Comparison of ENCODE assay signal across 19 cellular contexts in the genomic region with DNA sequence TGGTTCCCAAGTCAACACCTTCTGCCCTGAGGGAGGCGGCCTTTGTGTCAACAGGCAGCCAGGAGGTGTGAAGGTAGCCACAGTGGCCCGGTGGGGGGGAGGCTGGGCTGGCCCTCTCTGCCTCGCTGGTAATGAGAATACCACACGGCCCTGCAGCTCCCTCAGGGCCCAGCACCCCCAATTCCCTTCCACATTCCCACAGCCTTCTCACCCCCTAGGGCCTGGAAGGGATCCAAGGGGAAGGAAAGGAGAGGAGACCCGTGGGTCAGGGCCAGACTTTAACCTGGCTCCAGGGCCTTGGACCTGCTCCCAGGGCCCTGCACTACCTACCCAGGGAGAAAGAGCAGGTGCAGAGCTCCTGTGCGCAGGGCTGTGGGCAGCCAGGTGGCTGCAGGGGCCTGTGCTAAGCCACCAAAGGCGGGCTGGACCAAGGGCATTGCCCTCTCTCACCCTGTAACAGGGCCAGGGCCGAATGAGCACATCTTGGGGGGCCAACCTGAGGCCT. TPM values are rescaled to one million over a fixed set of nuclear protein-coding genes. Genes with fewer than 3 reads are reported as not detected.
DNase-seq lines count a peak whose midpoint lies in the region; ATAC-seq and TF ChIP-seq lines count a peak whose summit lies in the region.
"Had no signal": no experiment of that assay in that cellular context is flagged by ENCODE, and none has a peak within 500 bp of the region (broad histone marks: within the 10 kb centered on the region; RNA-seq: fewer than 3 reads in every experiment).

No MANE protein-coding gene starts in this region.

- no peaks in the 10 kb centered on the region for H3K9me3 Mint-ChIP-seq in H9
- no peaks in the 10 kb centered on the region for H3K9me3 Mint-ChIP-seq in stimulated activated naive B cell treated with anti-CD40 and anti-IgM and Interleukin-4, amounts not matched to agents 10 μg/mL and 1 μg/mL and 100 μg/mL, for 72 hours
- H3K9me3 Mint-ChIP-seq: activated CD4-positive, alpha-beta memory T cell treated with anti-CD3 and anti-CD28 coated beads for 36 hours; activated naive CD4-positive, alpha-beta T cell treated with anti-CD3 and anti-CD28 coated beads for 36 hours; effector memory CD8-positive, alpha-beta T cell; naive thymus-derived CD4-positive, alpha-beta T cell had no signal

- H3K56ac ChIP-seq in H9 (ENCODE audit: insufficient read length, low read depth, low read length): no peak overlapping the region

- no peaks in the 10 kb centered on the region for H3K9me3 ChIP-seq in H9 (ENCODE audit: control insufficient read depth, low read depth, low read length)
- no peaks in the 10 kb centered on the region for H3K9me3 ChIP-seq in OCI-LY3 (ENCODE audit: insufficient read depth, low read length)
- H3K9me3 ChIP-seq in psoas muscle: no peaks in the 10 kb centered on the region
- H3K9me3 ChIP-seq: SJCRH30 had no signal

- H3K23ac ChIP-seq in H9 (ENCODE audit: insufficient read length, low read depth, low read length): no peak overlapping the region

- peak in 3 of 4 donors; percentile 9 to 24 (median 15) for ATAC-seq in psoas muscle
- ATAC-seq in stimulated activated naive B cell treated with anti-CD40 and anti-IgM and Interleukin-4, amounts not matched to agents 10 μg/mL and 1 μg/mL and 100 μg/mL, for 72 hours (replicated peaks): no peak
- ATAC-seq in foreskin keratinocyte: no peak
- no peak for ATAC-seq in GM19397 (IDR thresholded peaks at IDR 0.05; ENCODE audit: unreplicated experiment)
- ATAC-seq: effector memory CD8-positive, alpha-beta T cell; T-helper 17 cell had no signal

- no peak overlapping the region for H4K8ac ChIP-seq in H9 (replicated peaks; ENCODE audit: insufficient read length, low read depth, low read length)

- no peak overlapping the region for H2AK5ac ChIP-seq in H9 (ENCODE audit: insufficient read length, low read length)

- no peaks in the 10 kb centered on the region for H3K23me2 ChIP-seq in H9 (ENCODE audit: insufficient read length, low read depth, low read length, poor library complexity, severe bottlenecking)

- no peaks in the 10 kb centered on the region for H3K27me3 ChIP-seq in H9 (ENCODE audit: insufficient read depth, low read length)
- H3K27me3 ChIP-seq in OCI-LY3 (ENCODE audit: low read depth, low read length): no peaks in the 10 kb centered on the region
- no peaks in the 10 kb centered on the region for H3K27me3 ChIP-seq in psoas muscle (ENCODE audit: insufficient read depth in 3 of 3, low read length in 2 of 3)
- no peaks in the 10 kb centered on the region for H3K27me3 ChIP-seq in foreskin keratinocyte
- H3K27me3 ChIP-seq: SJCRH30 had no signal

- no peaks in the 10 kb centered on the region for H3K4me1 Mint-ChIP-seq in H9
- H3K4me1 Mint-ChIP-seq in stimulated activated naive B cell treated with anti-CD40 and anti-IgM and Interleukin-4, amounts not matched to agents 10 μg/mL and 1 μg/mL and 100 μg/mL, for 72 hours: no peaks in the 10 kb centered on the region
- H3K4me1 Mint-ChIP-seq: naive thymus-derived CD4-positive, alpha-beta T cell had no signal

- H3K27ac ChIP-seq in H9 (ENCODE audit: insufficient read length, low read depth, low read length) (no peak overlapping the region), OCI-LY3 (ENCODE audit: low read length) (no peak overlapping the region), psoas muscle (no peak overlapping the region), foreskin keratinocyte (no peak overlapping the region)
- H3K27ac ChIP-seq: GM23248, SJCRH30 had no signal

- no peaks in the 10 kb centered on the region for H3K36me3 ChIP-seq in OCI-LY3 (replicated peaks; ENCODE audit: low read depth, low read length)
- no peaks in the 10 kb centered on the region for H3K36me3 ChIP-seq in psoas muscle (ENCODE audit: insufficient read depth in 1 of 2, low read depth in 1 of 2)
- H3K36me3 ChIP-seq: SJCRH30 had no signal

- H2BK120ac ChIP-seq in H9 (ENCODE audit: low read depth, low read length, poor library complexity, severe bottlenecking): no peak overlapping the region

- H3K14ac ChIP-seq in H9 (ENCODE audit: insufficient read depth, low read length): no peak overlapping the region; the same call in 1 of the 2 replicates

- H3K4me3 Mint-ChIP-seq in H9: no peak overlapping the region
- H3K4me3 Mint-ChIP-seq in stimulated activated naive B cell treated with anti-CD40 and anti-IgM and Interleukin-4, amounts not matched to agents 10 μg/mL and 1 μg/mL and 100 μg/mL, for 72 hours: no peak overlapping the region
- H3K4me3 Mint-ChIP-seq: activated CD4-positive, alpha-beta memory T cell treated with anti-CD3 and anti-CD28 coated beads for 36 hours; activated naive CD4-positive, alpha-beta T cell treated with anti-CD3 and anti-CD28 coated beads for 36 hours; effector memory CD8-positive, alpha-beta T cell; naive thymus-derived CD4-positive, alpha-beta T cell; T-helper 17 cell had no signal

- H3K4me3 ChIP-seq in OCI-LY3 (ENCODE audit: low read length) (no peak overlapping the region), psoas muscle (no peak overlapping the region)
- H3K4me3 ChIP-seq: GM23248, SJCRH30 had no signal

- no peak for TF ChIP-seq CTCF in H9 (conservative IDR thresholded peaks at IDR 0.05)
- no peak for TF ChIP-seq CTCF in OCI-LY3 (IDR thresholded peaks at IDR 0.05; ENCODE audit: low read depth, low read length)
- TF ChIP-seq CTCF in psoas muscle (IDR thresholded peaks at IDR 0.05): no peak
- TF ChIP-seq CTCF in foreskin keratinocyte (conservative IDR thresholded peaks at IDR 0.05): no peak

- no peak overlapping the region for H4K5ac ChIP-seq in H9 (ENCODE audit: insufficient read length, low read depth, low read length)

- H2BK20ac ChIP-seq in H9 (ENCODE audit: low read depth, low read length, poor library complexity, severe bottlenecking): no peak overlapping the region

- H3K9ac ChIP-seq in H9 (ENCODE audit: extremely low read depth, insufficient read length, low read length) (no peak overlapping the region), OCI-LY3 (ENCODE audit: low read length) (no peak overlapping the region; the same call in 1 of the 2 replicates)
- H3K9ac ChIP-seq: GM23248 had no signal

- peak overlapping the region; percentile 2 for H3K18ac ChIP-seq in H9 (ENCODE audit: insufficient read length, low read depth, low read length)

- H4K20me1 ChIP-seq in H9 (ENCODE audit: control insufficient read depth, insufficient read depth, insufficient read length) (no peaks in the 10 kb centered on the region), OCI-LY3 (ENCODE audit: insufficient read depth, low read length) (no peaks in the 10 kb centered on the region)

- H2AFZ ChIP-seq in H9 (ENCODE audit: low read length) (no peak overlapping the region), OCI-LY3 (ENCODE audit: low read depth, low read length) (peak overlapping the region; percentile 32; the same call in 1 of the 2 replicates)
- H2AFZ ChIP-seq: GM23248 had no signal

- no peak overlapping the region for H3K27ac Mint-ChIP-seq in H9
- H3K27ac Mint-ChIP-seq in stimulated activated naive B cell treated with anti-CD40 and anti-IgM and Interleukin-4, amounts not matched to agents 10 μg/mL and 1 μg/mL and 100 μg/mL, for 72 hours: no peak overlapping the region
- H3K27ac Mint-ChIP-seq: activated CD4-positive, alpha-beta memory T cell treated with anti-CD3 and anti-CD28 coated beads for 36 hours; activated naive CD4-positive, alpha-beta T cell treated with anti-CD3 and anti-CD28 coated beads for 36 hours; naive thymus-derived CD4-positive, alpha-beta T cell had no signal

- H2BK5ac ChIP-seq in H9 (ENCODE audit: insufficient read length, low read length): no peak overlapping the region

- DNase-seq in H9 (no peak), kidney tubule cell (ENCODE audit: low spot score) (peak; percentile 41), psoas muscle (no peak), foreskin keratinocyte (no peak)
- no peak for DNase-seq in stimulated activated naive B cell treated with anti-CD40 and anti-IgM and Interleukin-4, amounts not matched to agents 10 μg/mL and 1 μg/mL and 100 μg/mL, for 72 hours
- DNase-seq: activated CD4-positive, alpha-beta memory T cell treated with anti-CD3 and anti-CD28 coated beads for 36 hours; activated naive CD4-positive, alpha-beta T cell treated with anti-CD3 and anti-CD28 coated beads for 36 hours; effector memory CD8-positive, alpha-beta T cell; glutamatergic neuron; Karpas-422; naive thymus-derived CD4-positive, alpha-beta T cell; NCI-H1092 treated with DMSO at 0.1 percent for 48 hours; NCI-H524; SJCRH30; T-helper 17 cell had no signal

- no peak overlapping the region for H4K91ac ChIP-seq in H9 (ENCODE audit: insufficient read length, low read depth, low read length)

- H3K27me3 Mint-ChIP-seq in H9 (ENCODE audit: low read depth): peaks cover 4% of the 10 kb centered on the region; the same call in 1 of the 2 replicates
- H3K27me3 Mint-ChIP-seq in stimulated activated naive B cell treated with anti-CD40 and anti-IgM and Interleukin-4, amounts not matched to agents 10 μg/mL and 1 μg/mL and 100 μg/mL, for 72 hours: peaks cover 0 to 12% of the 10 kb centered on the region in 2 donors
- H3K27me3 Mint-ChIP-seq: activated CD4-positive, alpha-beta memory T cell treated with anti-CD3 and anti-CD28 coated beads for 36 hours; effector memory CD8-positive, alpha-beta T cell; naive thymus-derived CD4-positive, alpha-beta T cell; T-helper 17 cell had no signal

- H3K4me2 ChIP-seq in H9 (ENCODE audit: insufficient read depth, insufficient read length, low read length): no peak overlapping the region
- no peak overlapping the region for H3K4me2 ChIP-seq in OCI-LY3 (ENCODE audit: low read length)

- H2BK15ac ChIP-seq in H9 (ENCODE audit: low read depth, low read length): no peak overlapping the region

- H3K79me1 ChIP-seq in H9 (ENCODE audit: insufficient read depth, low read depth, low read length, poor library complexity, severe bottlenecking): no peaks in the 10 kb centered on the region

- H3K4ac ChIP-seq in H9 (ENCODE audit: low read depth, low read length): no peak overlapping the region

- H3T11ph ChIP-seq in H9 (ENCODE audit: low read length): no peak overlapping the region

- H3K36me3 Mint-ChIP-seq in H9 (ENCODE audit: insufficient read depth in 1 of 3, low read depth in 3 of 3): no peaks in the 10 kb centered on the region
- H3K36me3 Mint-ChIP-seq in stimulated activated naive B cell treated with anti-CD40 and anti-IgM and Interleukin-4, amounts not matched to agents 10 μg/mL and 1 μg/mL and 100 μg/mL, for 72 hours: no peaks in the 10 kb centered on the region
- H3K36me3 Mint-ChIP-seq: activated CD4-positive, alpha-beta memory T cell treated with anti-CD3 and anti-CD28 coated beads for 36 hours; naive thymus-derived CD4-positive, alpha-beta T cell had no signal

- no peak overlapping the region for H2BK12ac ChIP-seq in H9 (ENCODE audit: insufficient read length, low read depth, low read length)

- intact Hi-C loops in psoas muscle (cut with DNase I): no loop called here

- H3K79me2 ChIP-seq in H9 (ENCODE audit: insufficient read depth, low read length) (no peaks in the 10 kb centered on the region), OCI-LY3 (ENCODE audit: low read length) (no peaks in the 10 kb centered on the region)

- H3K4me1 ChIP-seq in H9 (ENCODE audit: insufficient read depth, low read length) (no peaks in the 10 kb centered on the region), OCI-LY3 (ENCODE audit: low read length) (no peaks in the 10 kb centered on the region; the same call in 1 of the 2 replicates), psoas muscle (peaks cover 28% of the 10 kb centered on the region), foreskin keratinocyte (no peaks in the 10 kb centered on the region)
- H3K4me1 ChIP-seq: SJCRH30 had no signal

- WGBS in H9 (ENCODE audit: extremely low coverage, insufficient read length, low lambda C conversion rate): no CpG with 5 or more reads among the region's 8 CpGs
- WGBS in psoas muscle, 3 donors: 68 to 71% (median 69%) methylated on average over 8 of the region's 8 CpGs

RNA-seq across cellular contexts. Expression of a gene that starts 8.7 kb away (rescaled TPM):
- 0.28 TPM in 1 of 2 replicates, not detected in the other for total RNA-seq in H9 (2021)
- total RNA-seq in psoas muscle: under 1 TPM in 1 of 4 donors, not detected in 3; 0.38 TPM
- under 1 TPM in 2 of 3 donors, not detected in 1; 0.17 to 0.20 TPM for polyA plus RNA-seq in psoas muscle
- 0.88 and 1.3 TPM in 2 replicates for total RNA-seq in foreskin keratinocyte
- 1.2 TPM in 2 replicates for polyA plus RNA-seq in foreskin keratinocyte
- total RNA-seq: activated CD4-positive, alpha-beta memory T cell treated with anti-CD3 and anti-CD28 coated beads for 36 hours; activated naive CD4-positive, alpha-beta T cell treated with anti-CD3 and anti-CD28 coated beads for 36 hours; astrocyte; GM23248; naive thymus-derived CD4-positive, alpha-beta T cell; SJCRH30; T-helper 17 cell had no signal
- polyA plus RNA-seq: GM23248; naive thymus-derived CD4-positive, alpha-beta T cell had no signal

RNA-seq across cellular contexts. Expression of a gene that starts 16.4 kb away (rescaled TPM):
- not detected in 2 replicates for total RNA-seq in H9 (2021)
- 10 to 100 TPM; 11.7 to 33.6 (median 21.3) TPM for total RNA-seq in psoas muscle
- 1 to 10 TPM; 2.5 to 9.0 (median 5.1) TPM for polyA plus RNA-seq in psoas muscle
- 0.11 and 0.14 TPM in 2 replicates for total RNA-seq in foreskin keratinocyte
- polyA plus RNA-seq in foreskin keratinocyte: 0.47 and 0.63 TPM in 2 replicates
- total RNA-seq: astrocyte, GM23248, SJCRH30, T-helper 17 cell had no signal

RNA-seq across cellular contexts. Expression of a gene that starts 47.2 kb away (rescaled TPM):
- 3.5 and 3.6 TPM in 2 replicates for total RNA-seq in H9 (2021)
- 1 to 10 TPM; 2.6 to 3.9 (median 3.4) TPM for total RNA-seq in psoas muscle
- 1 to 10 TPM; 1.5 to 3.5 (median 2.4) TPM for polyA plus RNA-seq in psoas muscle
- total RNA-seq in foreskin keratinocyte: 42.1 and 90.9 TPM in 2 replicates
- polyA plus RNA-seq in foreskin keratinocyte: 37.0 and 78.2 TPM in 2 replicates
- total RNA-seq: activated naive CD4-positive, alpha-beta T cell treated with anti-CD3 and anti-CD28 coated beads for 36 hours had no signal

Comparison
In these comparisons a context has a peak if more than half of its experiments do, and no peak if none do; other contexts are left out.
1. ATAC-seq: peak in psoas muscle (3 of 4); none in stimulated activated naive B cell treated with anti-CD40 and anti-IgM and Interleukin-4, amounts not matched to agents 10 μg/mL and 1 μg/mL and 100 μg/mL, for 72 hours (0 of 2), foreskin keratinocyte (single experiment) and GM19397 (single experiment).
2. RNA of a gene that starts 16.4 kb away (total RNA-seq): 11.7 to 33.6 TPM in psoas muscle; 0.11 to 0.14 TPM in foreskin keratinocyte and not detected in H9; every median in the first group is over 10 times any median in the second.